ENCODE assay signal across 12 cellular contexts in genomic region chr14:100067481-100067880, GRCh38. TPM values are rescaled to one million over a fixed set of nuclear protein-coding genes. Genes with fewer than 3 reads are reported as not detected.
DNase-seq lines count a peak whose midpoint lies in the region; ATAC-seq and TF ChIP-seq lines count a peak whose summit lies in the region.
"Had no signal": no experiment of that assay in that cellular context is flagged by ENCODE, and none has a peak within 500 bp of the region (broad histone marks: within the 10 kb centered on the region; RNA-seq: fewer than 3 reads in every experiment).

No MANE protein-coding gene starts in this region.

- intact Hi-C loops in dorsolateral prefrontal cortex (cut with DNase I) = no loop called here
- intact Hi-C loops in spleen (cut with DNase I; ENCODE audit: low total_unique reads) = no loop called here

- WGBS in spleen, 5 donors = 39 to 77% (median 70%) methylated on average over 6 of the region's 6 CpGs

- no peak for ATAC-seq in RWPE2 (ENCODE audit: low read depth)
- ATAC-seq in HG03378 (IDR thresholded peaks at IDR 0.05; ENCODE audit: unreplicated experiment) = no peak
- no peak for ATAC-seq in GM21529 (IDR thresholded peaks at IDR 0.05; ENCODE audit: unreplicated experiment)

- H3K4me3 ChIP-seq in GM12864 (ENCODE audit: low read depth, low read length) (peak overlapping the region; percentile 54), RWPE2 (ENCODE audit: severe bottlenecking) (no peak overlapping the region), dorsolateral prefrontal cortex (peak overlapping the region in 20 of 59 donors; percentile 4 to 40 (median 18)), spleen (peak overlapping the region; percentile 16 to 74 (median 46))
- H3K4me3 ChIP-seq: testis had no signal

- H3K27ac ChIP-seq in RWPE2 (ENCODE audit: poor library complexity, severe bottlenecking) = peak overlapping the region; percentile 61
- H3K27ac ChIP-seq in dorsolateral prefrontal cortex = peak overlapping the region in 43 of 59 donors; percentile 6 to 81 (median 55)
- peak overlapping the region; percentile 75 to 93 (median 90) for H3K27ac ChIP-seq in spleen
- H3K27ac ChIP-seq: testis had no signal

- peaks cover 16% of the 10 kb centered on the region for H3K4me1 ChIP-seq in RWPE2 (ENCODE audit: insufficient read depth, poor library complexity, severe bottlenecking)
- H3K4me1 ChIP-seq in spleen = peaks cover 52 to 100% (median 84%) of the 10 kb centered on the region in 6 donors

- TF ChIP-seq CTCF in GM12864 (IDR thresholded peaks at IDR 0.05; ENCODE audit: low read depth, low read length, missing control alignments) (no peak), RWPE2 (IDR thresholded peaks at IDR 0.05; ENCODE audit: poor library complexity, severe bottlenecking) (no peak), dorsolateral prefrontal cortex (IDR thresholded peaks at IDR 0.05 in 54 of 56, conservative IDR thresholded peaks at IDR 0.05 in 2 of 56; ENCODE audit: low read depth in 1 of 56, partially characterized antibody in 56 of 56) (no peak), spleen (IDR thresholded peaks at IDR 0.05 in 8 of 11, conservative IDR thresholded peaks at IDR 0.05 in 3 of 11) (no peak)

- no peak for TF ChIP-seq POLR2A in spleen (IDR thresholded peaks at IDR 0.05)

- no peaks in the 10 kb centered on the region for H3K36me3 ChIP-seq in RWPE2 (ENCODE audit: low read depth)
- H3K36me3 ChIP-seq in spleen = peaks cover 0 to 11% (median 0%) of the 10 kb centered on the region in 6 donors
- H3K36me3 ChIP-seq: heart left ventricle had no signal

- DNase-seq in GM12864 (ENCODE audit: low read depth) = no peak
- DNase-seq in RWPE2 (ENCODE audit: low spot score) = no peak
- no peak for DNase-seq in dorsolateral prefrontal cortex
- no peak for DNase-seq in spleen
- no peak for DNase-seq in NCI-H1417 (lab: John Stamatoyannopoulos, UW)
- no peak for DNase-seq in C1 segment of cervical spinal cord (lab: John Stamatoyannopoulos, UW)
- DNase-seq: heart left ventricle, MV-4-11, NCI-H774, testis had no signal

- H3K27me3 ChIP-seq in RWPE2 (ENCODE audit: insufficient read depth, poor library complexity, severe bottlenecking) (no peaks in the 10 kb centered on the region), dorsolateral prefrontal cortex (no peaks in the 10 kb centered on the region), spleen (replicated peaks in 1 of 7) (no peaks in the 10 kb centered on the region)
- H3K27me3 ChIP-seq: heart left ventricle, testis had no signal

- H3K9me3 ChIP-seq in RWPE2 (ENCODE audit: severe bottlenecking) (no peaks in the 10 kb centered on the region), spleen (no peaks in the 10 kb centered on the region)
- H3K9me3 ChIP-seq: heart left ventricle, testis had no signal

RNA-seq across cellular contexts. Expression of gene EVL, which starts 2.3 kb away (rescaled TPM):
- 100 to 1,000 TPM; 166 to 443 (median 325) TPM for total RNA-seq in dorsolateral prefrontal cortex
- total RNA-seq in spleen = 100 to 1,000 TPM; 244 to 336 (median 283) TPM
- polyA plus RNA-seq in spleen = 100 to 1,000 TPM; 169 to 184 (median 183) TPM
